In genomic region chr5:27830551-27830950, GRCh38 we compare ENCODE assay signal across 28 cellular contexts.
A peak's percentile ranks its signal among the peaks of the same experiment; 100 is the strongest.
DNase-seq lines count a peak whose midpoint lies in the region; ATAC-seq, FAIRE-seq and TF ChIP-seq lines count a peak whose summit lies in the region.
"Had no signal": no experiment of that assay in that cellular context is flagged by ENCODE, and none has a peak within 500 bp of the region (broad histone marks: within the 10 kb centered on the region; RNA-seq: fewer than 3 reads in every experiment).

No MANE protein-coding gene starts in this region.

- no peak overlapping the region for H3K27ac Mint-ChIP-seq in activated naive CD4-positive, alpha-beta T cell treated with anti-CD3 and anti-CD28 coated beads for 36 hours
- no peak overlapping the region for H3K27ac Mint-ChIP-seq in stimulated activated naive CD8-positive, alpha-beta T cell treated with anti-CD3 and anti-CD28 coated beads, Interleukin-15, amount 100 ng/mL, for 72 hours
- H3K27ac Mint-ChIP-seq: activated naive CD8-positive, alpha-beta T cell treated with anti-CD3 and anti-CD28 coated beads, Interleukin-2, amount 10 ng/mL, durations not matched to agents 7 days and 5 days; CD4-positive, alpha-beta memory T cell; immature natural killer cell; T-helper 2 cell treated with Interferon-gamma antibody and Interleukin-4, amounts not matched to agents 5 μg/mL and 100 μg/mL, for 36 hours had no signal

- DNase-seq in HT1080 (ENCODE audit: low read depth) (peak; percentile 61), astrocyte of the spinal cord (ENCODE audit: low read depth, low spot score) (peak; percentile 47), kidney epithelial cell (ENCODE audit: low read depth) (peak; percentile 42), urothelium cell line (ENCODE audit: low spot score) (peak; percentile 16), NCI-H2227 (lab: John Stamatoyannopoulos, UW; ENCODE audit: unreplicated experiment) (no peak)
- DNase-seq in activated naive CD4-positive, alpha-beta T cell treated with anti-CD3 and anti-CD28 coated beads for 36 hours, result no peak
- DNase-seq in stimulated activated naive CD8-positive, alpha-beta T cell treated with anti-CD3 and anti-CD28 coated beads, Interleukin-15, amount 100 ng/mL, for 72 hours, result no peak
- DNase-seq: activated CD4-positive, alpha-beta T cell treated with anti-CD3 and anti-CD28 coated beads, Interleukin-2, amount 50 U/mL, for 4 hours; activated CD8-positive, alpha-beta memory T cell treated with anti-CD3 and anti-CD28 coated beads, Interleukin-2, amount 50 U/mL, for 4 hours; activated naive CD8-positive, alpha-beta T cell treated with anti-CD3 and anti-CD28 coated beads, Interleukin-2, amount 10 ng/mL, durations not matched to agents 7 days and 5 days; CD4-positive, alpha-beta memory T cell; cortex of kidney; DMS53; foreskin melanocyte; GF-D8; immature natural killer cell; lower lobe of right lung; NCI-H1105; NCI-H510A; stimulated activated CD4-positive, alpha-beta T cell treated with anti-CD3 and anti-CD28 coated beads, Interleukin-4, amount 100 ng/mL, for 1 hour; stimulated activated naive CD4-positive, alpha-beta T cell had no signal

- H3K27me3 Mint-ChIP-seq in activated naive CD4-positive, alpha-beta T cell treated with anti-CD3 and anti-CD28 coated beads for 36 hours (ENCODE audit: low read depth), result no peaks in the 10 kb centered on the region
- H3K27me3 Mint-ChIP-seq in stimulated activated naive CD8-positive, alpha-beta T cell treated with anti-CD3 and anti-CD28 coated beads, Interleukin-15, amount 100 ng/mL, for 72 hours, result no peaks in the 10 kb centered on the region
- H3K27me3 Mint-ChIP-seq: activated naive CD8-positive, alpha-beta T cell treated with anti-CD3 and anti-CD28 coated beads, Interleukin-2, amount 10 ng/mL, durations not matched to agents 7 days and 5 days; CD4-positive, alpha-beta memory T cell had no signal

- no peak overlapping the region for H3K4me3 Mint-ChIP-seq in activated naive CD4-positive, alpha-beta T cell treated with anti-CD3 and anti-CD28 coated beads for 36 hours
- H3K4me3 Mint-ChIP-seq in stimulated activated naive CD8-positive, alpha-beta T cell treated with anti-CD3 and anti-CD28 coated beads, Interleukin-15, amount 100 ng/mL, for 72 hours, result no peak overlapping the region
- H3K4me3 Mint-ChIP-seq: activated naive CD8-positive, alpha-beta T cell treated with anti-CD3 and anti-CD28 coated beads, Interleukin-2, amount 10 ng/mL, durations not matched to agents 7 days and 5 days; CD4-positive, alpha-beta memory T cell; immature natural killer cell; T-helper 2 cell treated with Interferon-gamma antibody and Interleukin-4, amounts not matched to agents 5 μg/mL and 100 μg/mL, for 36 hours had no signal

- no peaks in the 10 kb centered on the region for H3K27me3 ChIP-seq in kidney epithelial cell (ENCODE audit: control insufficient read depth, insufficient read depth, low read length)
- H3K27me3 ChIP-seq: breast epithelium, hepatocyte, neutrophil had no signal

- H3K4me1 Mint-ChIP-seq in activated naive CD4-positive, alpha-beta T cell treated with anti-CD3 and anti-CD28 coated beads for 36 hours (ENCODE audit: low read depth), result no peaks in the 10 kb centered on the region
- no peaks in the 10 kb centered on the region for H3K4me1 Mint-ChIP-seq in stimulated activated naive CD8-positive, alpha-beta T cell treated with anti-CD3 and anti-CD28 coated beads, Interleukin-15, amount 100 ng/mL, for 72 hours
- H3K4me1 Mint-ChIP-seq: activated naive CD8-positive, alpha-beta T cell treated with anti-CD3 and anti-CD28 coated beads, Interleukin-2, amount 10 ng/mL, durations not matched to agents 7 days and 5 days; CD4-positive, alpha-beta memory T cell; immature natural killer cell had no signal

- intact Hi-C loops in activated naive CD4-positive, alpha-beta T cell treated with anti-CD3 and anti-CD28 coated beads for 36 hours (cut with micrococcal nuclease), result no loop called here

- TF ChIP-seq CTCF in astrocyte of the spinal cord (IDR thresholded peaks at IDR 0.05; ENCODE audit: low read depth, low read length) (no peak), kidney epithelial cell (IDR thresholded peaks at IDR 0.05; ENCODE audit: insufficient read depth, low read length, poor library complexity, severe bottlenecking) (no peak)

- no peak overlapping the region for H3K4me3 ChIP-seq in astrocyte of the spinal cord (ENCODE audit: low read depth, low read length)
- no peak overlapping the region for H3K4me3 ChIP-seq in kidney epithelial cell (ENCODE audit: low read depth, low read length)
- H3K4me3 ChIP-seq: breast epithelium, hepatocyte, lower lobe of right lung had no signal

- H3K9me3 Mint-ChIP-seq in activated naive CD4-positive, alpha-beta T cell treated with anti-CD3 and anti-CD28 coated beads for 36 hours, result peaks cover 8% of the 10 kb centered on the region
- H3K9me3 Mint-ChIP-seq in stimulated activated naive CD8-positive, alpha-beta T cell treated with anti-CD3 and anti-CD28 coated beads, Interleukin-15, amount 100 ng/mL, for 72 hours, result no peaks in the 10 kb centered on the region

- no peaks in the 10 kb centered on the region for H3K36me3 Mint-ChIP-seq in activated naive CD4-positive, alpha-beta T cell treated with anti-CD3 and anti-CD28 coated beads for 36 hours (ENCODE audit: low read depth)
- H3K36me3 Mint-ChIP-seq: activated naive CD8-positive, alpha-beta T cell treated with anti-CD3 and anti-CD28 coated beads, Interleukin-2, amount 10 ng/mL, durations not matched to agents 7 days and 5 days; CD4-positive, alpha-beta memory T cell; immature natural killer cell had no signal

- CTCF ChIA-PET in activated naive CD4-positive, alpha-beta T cell treated with anti-CD3 and anti-CD28 coated beads for 36 hours (lab: Charles Lee), result interaction anchor here (0.6 kb wide), 1 partner anchor 19 kb away, joined by 3 read pairs; no protein-coding TSS in a partner anchor

- FAIRE-seq in urothelium cell line (lab: Jason Lieb, UNC), result no peak
- FAIRE-seq: endometrium, HepG2 had no signal

- no peak for ATAC-seq in stimulated activated naive CD8-positive, alpha-beta T cell treated with anti-CD3 and anti-CD28 coated beads, Interleukin-15, amount 100 ng/mL, for 72 hours
- ATAC-seq: HCT116, HepG2, lower lobe of right lung had no signal

- in situ Hi-C loops in astrocyte of the spinal cord (cut with HindIII; ENCODE audit: low sequenced_read_pairs), result no loop called here

- no peaks in the 10 kb centered on the region for H3K36me3 ChIP-seq in kidney epithelial cell (ENCODE audit: control insufficient read depth, insufficient read depth, low read length)
- H3K36me3 ChIP-seq: breast epithelium, lower lobe of right lung, neutrophil had no signal

Comparison
In these comparisons a context has a peak if more than half of its experiments do, and no peak if none do; other contexts are left out.
1. DNase-seq: peak in HT1080 (single experiment), astrocyte of the spinal cord (single experiment), kidney epithelial cell (single experiment) and urothelium cell line (single experiment); none in activated naive CD4-positive, alpha-beta T cell treated with anti-CD3 and anti-CD28 coated beads for 36 hours (single experiment), NCI-H2227 (single experiment) and stimulated activated naive CD8-positive, alpha-beta T cell treated with anti-CD3 and anti-CD28 coated beads, Interleukin-15, amount 100 ng/mL, for 72 hours (0 of 2).